In genomic region chr22:37953062-37953436, GRCh38 we compare ENCODE assay signal across 8 cellular contexts. TPM values are rescaled to one million over a fixed set of nuclear protein-coding genes. Genes with fewer than 3 reads are reported as not detected.
DNase-seq lines count a peak whose midpoint lies in the region; ATAC-seq, FAIRE-seq and TF ChIP-seq lines count a peak whose summit lies in the region.

No MANE protein-coding gene starts in this region.

- H3K4me1 ChIP-seq in SJCRH30 (peaks cover 11% of the 10 kb centered on the region), fibroblast of lung (ENCODE audit: control insufficient read depth, extremely low read depth, insufficient read depth, low read length) (peaks cover 4% of the 10 kb centered on the region), pancreas (peaks cover 0 to 14% (median 7%) of the 10 kb centered on the region in 3 donors)

- H3K4me3 ChIP-seq in AG04449 (ENCODE audit: low read depth, low read length) (peak overlapping the region; percentile 100), SJCRH30 (peak overlapping the region; percentile 90), fibroblast of lung (replicated peaks in 1 of 4; ENCODE audit: control extremely low read depth in 1 of 4, insufficient read depth in 1 of 4, low read depth in 3 of 4, low read length in 4 of 4) (peak overlapping the region; percentile 68 to 97 (median 86)), pancreas (peak overlapping the region; percentile 56 to 98 (median 81))

- POLR2A ChIA-PET in AG04449 (lab: Yijun Ruan, JAX), result interaction anchor here (1.0 to 1.4 kb wide), 5 partner anchors 9 to 66 kb away, joined by 3 to 4 read pairs (median 3); no protein-coding TSS in a partner anchor

- no peak for FAIRE-seq in pancreas (lab: Jason Lieb, UNC)

- H3K27me3 ChIP-seq in SJCRH30 (no peaks in the 10 kb centered on the region), fibroblast of lung (ENCODE audit: control insufficient read depth, insufficient read depth, low read length) (no peaks in the 10 kb centered on the region), pancreas (no peaks in the 10 kb centered on the region)

- peaks cover 5% of the 10 kb centered on the region for H3K36me3 ChIP-seq in SJCRH30
- H3K36me3 ChIP-seq in fibroblast of lung (ENCODE audit: control insufficient read depth, insufficient read depth, low read length), result peaks cover 4% of the 10 kb centered on the region
- H3K36me3 ChIP-seq in pancreas, result peaks cover 0 to 9% (median 0%) of the 10 kb centered on the region in 3 donors

- TF ChIP-seq CTCF in AG04449 (IDR thresholded peaks at IDR 0.05; ENCODE audit: insufficient read depth, low read length, missing control alignments), result no peak
- TF ChIP-seq CTCF in fibroblast of lung (conservative IDR thresholded peaks at IDR 0.05 in 1 of 2, IDR thresholded peaks at IDR 0.05 in 1 of 2; ENCODE audit: low read depth in 1 of 2, low read length in 2 of 2), result no peak
- no peak for TF ChIP-seq CTCF in pancreas (IDR thresholded peaks at IDR 0.05)

- no peak for DNase-seq in AG04449 (ENCODE audit: low read depth, low spot score)
- no peak for DNase-seq in SJCRH30
- DNase-seq in fibroblast of lung (ENCODE audit: low read depth in 2 of 2), result no peak
- peak in 1 of 6 donors; percentile 15 for DNase-seq in pancreas
- DNase-seq in NCI-H187 treated with DMSO at 0.1 percent for 48 hours (lab: John Stamatoyannopoulos, UW), result no peak
- no peak for DNase-seq in putamen (ENCODE audit: low spot score)

- H3K4me2 ChIP-seq in fibroblast of lung (ENCODE audit: extremely low read depth, insufficient read depth, low read length), result peak overlapping the region; percentile 97

- H3K27ac ChIP-seq in SJCRH30 (no peak overlapping the region), fibroblast of lung (ENCODE audit: insufficient read depth, low read length) (peak overlapping the region; percentile 81), pancreas (peak overlapping the region in 1 of 4 donors; percentile 44)

- H2AFZ ChIP-seq in fibroblast of lung (ENCODE audit: low read length), result peak overlapping the region; percentile 68

- H3K9me3 ChIP-seq in SJCRH30 (replicated peaks) (no peaks in the 10 kb centered on the region), fibroblast of lung (ENCODE audit: control insufficient read depth, insufficient read depth, low read depth, low read length) (no peaks in the 10 kb centered on the region), pancreas (no peaks in the 10 kb centered on the region)

- ATAC-seq in GM21515 (IDR thresholded peaks at IDR 0.05; ENCODE audit: unreplicated experiment) (peak; percentile 23), pancreas (peak; percentile 30 to 72 (median 64)), GM19328 (IDR thresholded peaks at IDR 0.05; ENCODE audit: unreplicated experiment) (no peak)

- intact Hi-C loops in pancreas (cut with DNase I), result no loop called here

- peak overlapping the region; percentile 83 for H3K9ac ChIP-seq in fibroblast of lung (ENCODE audit: insufficient read depth, low read length)

- CTCF ChIA-PET in AG04449 (lab: Yijun Ruan, JAX), result interaction anchor here (1.1 to 8.0 kb wide), 3 partner anchors 12 to 93 kb away, joined by 4 to 94 read pairs (median 12); no protein-coding TSS in a partner anchor

- no peaks in the 10 kb centered on the region for H4K20me1 ChIP-seq in fibroblast of lung (ENCODE audit: control insufficient read depth, extremely low read depth, insufficient read depth, low read length)

- WGBS in pancreas, 2 donors, result 0 to 1% methylated on average over 13 of the region's 13 CpGs

- peaks cover 15% of the 10 kb centered on the region for H3K79me2 ChIP-seq in fibroblast of lung (ENCODE audit: control insufficient read depth, insufficient read depth, low read length)

RNA-seq across cellular contexts. Expression of gene C22orf23, which starts 0.4 kb away (rescaled TPM):
- total RNA-seq in SJCRH30 (2014; rRNA removed; shearing (Covaris generic)), result not detected in 2 replicates
- total RNA-seq in fibroblast of lung (0.17 and 0.26 TPM in 2 replicates), pancreas (under 1 TPM in 4 of 6 donors, not detected in 2; 0.09 to 0.31 (median 0.22) TPM)
- polyA plus RNA-seq in fibroblast of lung (0.37 and 0.43 TPM in 2 replicates), pancreas (under 1 TPM; 0.38 to 0.68 TPM)
- 0.73 and 1.3 TPM in 2 replicates for polyA plus RNA-seq in fibroblast of lung (2012)
- not detected in 2 replicates for polyA minus RNA-seq in fibroblast of lung (ENCODE audit: low replicate concordance)

RNA-seq across cellular contexts. Expression of gene POLR2F, which starts 0.5 kb away (rescaled TPM):
- 121 and 122 TPM in 2 replicates for total RNA-seq in SJCRH30 (2014; rRNA removed; shearing (Covaris generic))
- 31.9 and 47.3 TPM in 2 replicates for total RNA-seq in fibroblast of lung
- 82.0 and 109 TPM in 2 replicates for polyA plus RNA-seq in fibroblast of lung
- 131 and 159 TPM in 2 replicates for polyA plus RNA-seq in fibroblast of lung (2012)
- polyA minus RNA-seq in fibroblast of lung (ENCODE audit: low replicate concordance), result 32.9 and 33.0 TPM in 2 replicates
- 10 to 100 TPM; 21.2 to 32.5 (median 27.7) TPM for total RNA-seq in pancreas
- polyA plus RNA-seq in pancreas, result 10 to 100 TPM; 61.9 to 74.5 TPM

RNA-seq across cellular contexts. Expression of gene SOX10, which starts 31.3 kb away (rescaled TPM):
- total RNA-seq in SJCRH30 (2014; rRNA removed; shearing (Covaris generic)), result not detected in 2 replicates
- not detected in 2 replicates for total RNA-seq in fibroblast of lung
- polyA plus RNA-seq in fibroblast of lung, result not detected in 2 replicates
- polyA plus RNA-seq in fibroblast of lung (2012), result not detected in 2 replicates
- polyA minus RNA-seq in fibroblast of lung (ENCODE audit: low replicate concordance), result not detected in 2 replicates
- total RNA-seq in pancreas, result under 1 TPM; 0.06 to 0.67 (median 0.18) TPM
- polyA plus RNA-seq in pancreas, result under 1 TPM; 0.38 to 0.96 TPM

RNA-seq across cellular contexts. Expression of gene MICALL1, which starts 47.0 kb away (rescaled TPM):
- total RNA-seq in SJCRH30 (2014; rRNA removed; shearing (Covaris generic)), result 16.8 and 18.0 TPM in 2 replicates
- total RNA-seq in fibroblast of lung (17.2 and 17.7 TPM in 2 replicates), pancreas (10 to 100 TPM; 16.5 to 22.3 (median 19.3) TPM)
- polyA plus RNA-seq in fibroblast of lung (19.5 and 20.1 TPM in 2 replicates), pancreas (10 to 100 TPM in 1 of 2 donors, 1 to 10 TPM in 1; 8.8 to 19.5 TPM)
- polyA plus RNA-seq in fibroblast of lung (2012), result 22.3 and 26.2 TPM in 2 replicates
- 54.0 TPM in 2 replicates for polyA minus RNA-seq in fibroblast of lung (ENCODE audit: low replicate concordance)
